In the genomic region with DNA sequence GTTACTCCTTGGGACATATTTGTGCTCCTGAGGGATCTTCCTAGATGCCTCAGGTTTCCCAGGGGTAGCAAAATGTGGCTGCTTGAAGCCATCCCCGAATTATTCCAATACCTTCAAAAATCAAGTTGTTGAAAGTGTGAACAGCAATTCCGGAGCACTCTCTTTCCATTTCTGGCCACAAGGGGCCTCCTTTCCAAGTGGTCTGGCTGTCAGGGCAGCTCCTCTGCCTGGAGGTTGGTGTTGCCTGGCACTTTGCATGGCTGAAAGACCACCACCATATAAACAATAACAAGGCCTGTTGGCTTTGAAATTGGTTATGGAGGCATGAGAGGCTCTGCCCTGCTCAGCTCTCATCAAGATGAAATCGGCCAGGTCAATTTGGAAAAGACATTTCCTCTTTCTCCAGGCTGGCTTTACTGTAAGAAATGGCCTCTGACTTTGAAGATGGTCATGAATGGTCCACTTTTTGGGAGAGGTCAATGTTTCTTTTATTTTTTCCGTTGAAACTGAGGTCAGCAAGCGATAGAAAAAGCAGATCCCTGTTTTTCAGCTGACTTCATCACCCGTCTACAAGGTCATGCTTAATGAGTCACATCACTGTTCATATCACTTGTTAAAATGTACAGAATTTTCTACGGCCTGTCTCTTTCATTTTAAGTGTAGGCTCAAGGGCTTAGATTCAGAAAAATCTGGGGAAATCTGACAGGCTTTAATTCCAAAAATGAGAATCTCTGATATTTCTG, we compare ENCODE assay signal across 1 cellular context.
TF ChIP-seq lines count a peak whose summit lies in the region.

No MANE protein-coding gene starts in this region.

TF ChIP-seq in HEK293, 187 proteins besides CTCF, POLR2A, EP300 and RAD21 (continued from another document):
- TF ChIP-seq PRDM10 (tag by site-specific recombination; IDR thresholded peaks at IDR 0.05) = no peak
- no peak for TF ChIP-seq ZNF404 (tag by site-specific recombination; IDR thresholded peaks at IDR 0.05)
- 0 out of 2 replicates have a peak, but pooled peaks have one; percentile 10 for TF ChIP-seq YY1 (tag by site-specific recombination; IDR thresholded peaks at IDR 0.05)
- no peak for TF ChIP-seq ZNF140 (tag by site-specific recombination; IDR thresholded peaks at IDR 0.05)
- no peak for TF ChIP-seq ZFP37 (tag by site-specific recombination; IDR thresholded peaks at IDR 0.05)
- no peak for TF ChIP-seq ZEB2 (tag by site-specific recombination; IDR thresholded peaks at IDR 0.05)
- no peak for TF ChIP-seq REST (tag by site-specific recombination; IDR thresholded peaks at IDR 0.05)
- TF ChIP-seq ZSCAN30 (tag by site-specific recombination; IDR thresholded peaks at IDR 0.05) = 0 out of 2 replicates have a peak, but pooled peaks have one; percentile 19
- no peak for TF ChIP-seq OSR2 (tag by site-specific recombination; IDR thresholded peaks at IDR 0.05)
- no peak for TF ChIP-seq ZSCAN4 (tag by site-specific recombination; IDR thresholded peaks at IDR 0.05)
- no peak for TF ChIP-seq YY2 (tag by site-specific recombination; IDR thresholded peaks at IDR 0.05)
- no peak for TF ChIP-seq ZBTB7A (tag by site-specific recombination; IDR thresholded peaks at IDR 0.05; ENCODE audit: low read depth)
- TF ChIP-seq ZIC2 (tag by site-specific recombination; IDR thresholded peaks at IDR 0.05) = no peak
- no peak for TF ChIP-seq ZBTB20 (tag by site-specific recombination; IDR thresholded peaks at IDR 0.05)
- TF ChIP-seq OVOL3 (tag by site-specific recombination; IDR thresholded peaks at IDR 0.05) = no peak
TF ChIP-seq in HEK293: peak in this region for 9.
